Comparison of ENCODE assay signal across 9 cellular contexts in genomic region chr4:9762823-9763475, GRCh38. TPM values are rescaled to one million over a fixed set of nuclear protein-coding genes. Genes with fewer than 3 reads are reported as not detected.
DNase-seq lines count a peak whose midpoint lies in the region; ATAC-seq and TF ChIP-seq lines count a peak whose summit lies in the region.
"Had no signal": no experiment of that assay in that cellular context is flagged by ENCODE, and none has a peak within 500 bp of the region (broad histone marks: within the 10 kb centered on the region; RNA-seq: fewer than 3 reads in every experiment).

No MANE protein-coding gene starts in this region.

- no peak overlapping the region for H3K23ac ChIP-seq in mesenchymal stem cell (ENCODE audit: low read length in 2 of 2)

- no peaks in the 10 kb centered on the region for H3K9me3 Mint-ChIP-seq in activated naive CD4-positive, alpha-beta T cell treated with anti-CD3 and anti-CD28 coated beads, Interleukin-2, amount 10 ng/mL, durations not matched to agents 7 days and 5 days
- H3K9me3 Mint-ChIP-seq: dendritic cell treated with granulocyte-macrophage colony-stimulating factor and Interleukin-4, amounts not matched to agents 40 ng/mL and 50 ng/mL, for 4 days had no signal

- H3K27ac ChIP-seq in mesenchymal stem cell (ENCODE audit: low read length, poor library complexity, severe bottlenecking) (no peak overlapping the region), transverse colon (no peak overlapping the region)

- H3K4me2 ChIP-seq in mesenchymal stem cell (ENCODE audit: low read length, poor library complexity, severe bottlenecking) = no peak overlapping the region

- H3K36me3 ChIP-seq in MG63 (no peaks in the 10 kb centered on the region), mesenchymal stem cell (ENCODE audit: control insufficient read depth in 1 of 2, insufficient read depth in 2 of 2, low read depth in 1 of 2, low read length in 2 of 2) (no peaks in the 10 kb centered on the region), transverse colon (no peaks in the 10 kb centered on the region)

- no peak overlapping the region for H3K4ac ChIP-seq in mesenchymal stem cell (ENCODE audit: low read depth in 1 of 2, low read length in 2 of 2)

- H3K27me3 Mint-ChIP-seq in activated naive CD4-positive, alpha-beta T cell treated with anti-CD3 and anti-CD28 coated beads, Interleukin-2, amount 10 ng/mL, durations not matched to agents 7 days and 5 days = peaks cover 16% of the 10 kb centered on the region

- H3K4me3 Mint-ChIP-seq in activated naive CD4-positive, alpha-beta T cell treated with anti-CD3 and anti-CD28 coated beads, Interleukin-2, amount 10 ng/mL, durations not matched to agents 7 days and 5 days = no peak overlapping the region
- H3K4me3 Mint-ChIP-seq: dendritic cell treated with granulocyte-macrophage colony-stimulating factor and Interleukin-4, amounts not matched to agents 40 ng/mL and 50 ng/mL, for 4 days had no signal

- H3K9ac ChIP-seq in mesenchymal stem cell (ENCODE audit: low read length) = no peak overlapping the region

- no peak for TF ChIP-seq EP300 in transverse colon (IDR thresholded peaks at IDR 0.05; ENCODE audit: low read depth)

- H2BK15ac ChIP-seq in mesenchymal stem cell (ENCODE audit: low read depth, poor library complexity, severe bottlenecking) = no peak overlapping the region

- H3K36me3 Mint-ChIP-seq in activated naive CD4-positive, alpha-beta T cell treated with anti-CD3 and anti-CD28 coated beads, Interleukin-2, amount 10 ng/mL, durations not matched to agents 7 days and 5 days = no peaks in the 10 kb centered on the region

- no peak overlapping the region for H2AK5ac ChIP-seq in mesenchymal stem cell (ENCODE audit: low read length, severe bottlenecking)

- H3K27me3 ChIP-seq in MG63 (no peaks in the 10 kb centered on the region), mesenchymal stem cell (ENCODE audit: control insufficient read depth in 1 of 2, insufficient read depth in 1 of 2, low read length in 2 of 2) (peaks cover 0 to 34% of the 10 kb centered on the region in 2 experiments), transverse colon (peaks cover 6% of the 10 kb centered on the region)

- no peaks in the 10 kb centered on the region for H3K79me1 ChIP-seq in mesenchymal stem cell (replicated peaks; ENCODE audit: low read length, poor library complexity, severe bottlenecking)

- H4K8ac ChIP-seq in mesenchymal stem cell (ENCODE audit: low read length) = no peak overlapping the region

- H2BK12ac ChIP-seq in mesenchymal stem cell (ENCODE audit: low read length in 2 of 2) = no peak overlapping the region

- peak; percentile 63 for DNase-seq in activated naive CD4-positive, alpha-beta T cell treated with anti-CD3 and anti-CD28 coated beads, Interleukin-2, amount 10 ng/mL, durations not matched to agents 7 days and 5 days
- DNase-seq in activated naive CD4-positive, alpha-beta T cell treated with Interleukin-2 at 50 U/mL for 16 hours = no peak
- DNase-seq in MG63 (peak; percentile 22), RPMI7951 (ENCODE audit: low read depth) (peak; percentile 47), dermis blood vessel endothelial cell (peak; percentile 86), mesenchymal stem cell (peak; percentile 3), transverse colon (peak; percentile 63)

- in situ Hi-C loops in transverse colon (cut with MboI; ENCODE audit: low pct_ligation_motif_present in 1 of 4, low pct_unique_long_range_greater_than_20kb in 1 of 4, low sequenced_read_pairs in 3 of 4) = loop anchor here (5.0 to 25.0 kb wide), 4 partner anchors 252 to 774 kb away; no protein-coding TSS in a partner anchor

- no peak overlapping the region for H4K91ac ChIP-seq in mesenchymal stem cell (ENCODE audit: low read length)

- TF ChIP-seq POLR2A in transverse colon (IDR thresholded peaks at IDR 0.05) = no peak

- TF ChIP-seq CTCF in transverse colon (IDR thresholded peaks at IDR 0.05) = peak; percentile 51 to 77 (median 65)

- no peaks in the 10 kb centered on the region for H3K9me3 ChIP-seq in MG63
- no peaks in the 10 kb centered on the region for H3K9me3 ChIP-seq in mesenchymal stem cell (ENCODE audit: control insufficient read depth, low read length)
- H3K9me3 ChIP-seq in transverse colon = no peaks in the 10 kb centered on the region

- no peak overlapping the region for H2AFZ ChIP-seq in mesenchymal stem cell (ENCODE audit: low read depth, low read length)

- no peak overlapping the region for H2BK5ac ChIP-seq in mesenchymal stem cell (ENCODE audit: low read depth, low read length, poor library complexity, severe bottlenecking)

- CTCF ChIA-PET in activated naive CD4-positive, alpha-beta T cell treated with anti-CD3 and anti-CD28 coated beads, Interleukin-2, amount 10 ng/mL, durations not matched to agents 7 days and 5 days (lab: Charles Lee) = interaction anchor here (0.5 to 6.0 kb wide), 4 partner anchors 59 to 756 kb away, joined by 3 to 137 read pairs (median 8); no protein-coding TSS in a partner anchor

- H3K18ac ChIP-seq in mesenchymal stem cell (ENCODE audit: low read depth in 1 of 2, low read length in 2 of 2) = no peak overlapping the region

- no peak overlapping the region for H2BK120ac ChIP-seq in mesenchymal stem cell (ENCODE audit: low read depth, low read length)

- H3K27ac Mint-ChIP-seq in activated naive CD4-positive, alpha-beta T cell treated with anti-CD3 and anti-CD28 coated beads, Interleukin-2, amount 10 ng/mL, durations not matched to agents 7 days and 5 days = no peak overlapping the region
- H3K27ac Mint-ChIP-seq: dendritic cell treated with granulocyte-macrophage colony-stimulating factor and Interleukin-4, amounts not matched to agents 40 ng/mL and 50 ng/mL, for 4 days had no signal

- WGBS in mesenchymal stem cell = 44% methylated on average over 11 of the region's 11 CpGs
- WGBS in transverse colon (ENCODE audit: low coverage in 1 of 2), 2 donors = 29% methylated on average over 11 of the region's 11 CpGs; no CpG with 5 or more reads in 1 of the 2 donors

- intact Hi-C loops in transverse colon (cut with DNase I; ENCODE audit: low total_unique reads) = no loop called here

- no peaks in the 10 kb centered on the region for H3K4me1 Mint-ChIP-seq in activated naive CD4-positive, alpha-beta T cell treated with anti-CD3 and anti-CD28 coated beads, Interleukin-2, amount 10 ng/mL, durations not matched to agents 7 days and 5 days

- H3K4me3 ChIP-seq in MG63 (no peak overlapping the region), mesenchymal stem cell (ENCODE audit: insufficient read depth in 1 of 2, low read depth in 1 of 2, low read length in 2 of 2) (no peak overlapping the region), transverse colon (no peak overlapping the region)

- no peak overlapping the region for H3K14ac ChIP-seq in mesenchymal stem cell (ENCODE audit: low read length in 2 of 2)

- ATAC-seq in HG03439 (IDR thresholded peaks at IDR 0.05; ENCODE audit: unreplicated experiment) = no peak

- no peaks in the 10 kb centered on the region for H3K4me1 ChIP-seq in mesenchymal stem cell (ENCODE audit: control insufficient read depth, insufficient read depth, low read depth, low read length)
- H3K4me1 ChIP-seq in transverse colon = no peaks in the 10 kb centered on the region

RNA-seq across cellular contexts. Expression of gene DRD5, which starts 18.5 kb away (rescaled TPM):
- not detected in 2 replicates for total RNA-seq in MG63 (2014; rRNA removed; shearing (Covaris generic); ENCODE audit: low replicate concordance)
- total RNA-seq in RPMI7951 (2014; rRNA removed; shearing (Covaris generic)) = not detected in 2 replicates
- total RNA-seq in dermis blood vessel endothelial cell = not detected in 2 replicates
- not detected for polyA plus RNA-seq in mesenchymal stem cell (2013, experiment 1 of 2)
- polyA plus RNA-seq in mesenchymal stem cell (2013, experiment 2 of 2) = not detected
- total RNA-seq in transverse colon = not detected
